In genomic region chr12:124172646-124173045, GRCh38 we compare ENCODE assay signal across 17 cellular contexts.
DNase-seq lines count a peak whose midpoint lies in the region; ATAC-seq and TF ChIP-seq lines count a peak whose summit lies in the region.
"Had no signal": no experiment of that assay in that cellular context is flagged by ENCODE, and none has a peak within 500 bp of the region (broad histone marks: within the 10 kb centered on the region; RNA-seq: fewer than 3 reads in every experiment).

No MANE protein-coding gene starts in this region.

- WGBS in GM23248 (ENCODE audit: low coverage in 1 of 2, low lambda C conversion rate in 2 of 2, missing lambda C conversion rate in 2 of 2), 2 experiments: 40 to 41% methylated on average over 6 of the region's 6 CpGs

- peaks cover 39% of the 10 kb centered on the region for H3F3A ChIP-seq in GM23248 (ENCODE audit: insufficient read depth)

- H3K27ac ChIP-seq in GM23248 (peak overlapping the region; percentile 79), RWPE2 (ENCODE audit: poor library complexity, severe bottlenecking) (no peak overlapping the region), epithelial cell of prostate (peak overlapping the region; percentile 21), ascending aorta (no peak overlapping the region)
- H3K27ac ChIP-seq: gastroesophageal sphincter, left ventricle myocardium inferior had no signal

- no peaks in the 10 kb centered on the region for H3K36me3 ChIP-seq in GM23248 (ENCODE audit: low read depth)
- H3K36me3 ChIP-seq in RWPE2 (ENCODE audit: low read depth): no peaks in the 10 kb centered on the region
- no peaks in the 10 kb centered on the region for H3K36me3 ChIP-seq in ascending aorta
- H3K36me3 ChIP-seq: gastroesophageal sphincter, left ventricle myocardium inferior, MG63 had no signal

- H3K4me3 ChIP-seq in GM23248 (no peak overlapping the region), RWPE2 (ENCODE audit: severe bottlenecking) (no peak overlapping the region), ascending aorta (no peak overlapping the region)
- H3K4me3 ChIP-seq: gastroesophageal sphincter, left ventricle myocardium inferior, MG63 had no signal

- ATAC-seq in RWPE2 (ENCODE audit: low read depth) (peak; percentile 23; the same call in 2 of the 3 replicates), HG03135 (IDR thresholded peaks at IDR 0.05; ENCODE audit: unreplicated experiment) (no peak), HG03045 (IDR thresholded peaks at IDR 0.05; ENCODE audit: unreplicated experiment) (no peak)
- ATAC-seq: CD8-positive, alpha-beta T cell; gastroesophageal sphincter; HCT116; Panc1 had no signal

- in situ Hi-C loops in GM23248 (cut with MboI): no loop called here

- H3K27me3 ChIP-seq in GM23248 (replicated peaks; ENCODE audit: insufficient read depth) (no peaks in the 10 kb centered on the region), RWPE2 (ENCODE audit: insufficient read depth, poor library complexity, severe bottlenecking) (no peaks in the 10 kb centered on the region), ascending aorta (no peaks in the 10 kb centered on the region)
- H3K27me3 ChIP-seq: gastroesophageal sphincter, MG63 had no signal

- peak overlapping the region; percentile 42; the same call in 1 of the 2 replicates for H3K9ac ChIP-seq in GM23248

- no peaks in the 10 kb centered on the region for H4K20me1 ChIP-seq in GM23248 (ENCODE audit: insufficient read depth)

- no peaks in the 10 kb centered on the region for H3K79me2 ChIP-seq in GM23248 (ENCODE audit: insufficient read depth)

- DNase-seq in A172 (ENCODE audit: low spot score): peak; percentile 81
- peak; percentile 85 for DNase-seq in GM23248
- DNase-seq in RWPE2 (ENCODE audit: low spot score): no peak
- no peak for DNase-seq in epithelial cell of prostate (ENCODE audit: low read depth, low spot score)
- no peak for DNase-seq in ascending aorta (ENCODE audit: low spot score in 2 of 2)
- no peak for DNase-seq in DMS79 (lab: John Stamatoyannopoulos, UW)
- DNase-seq: 8988T; activated CD4-positive, alpha-beta T cell treated with anti-CD3 and anti-CD28 coated beads, Interleukin-2, amount 50 U/mL, for 1 hour; activated naive CD4-positive, alpha-beta T cell; CD8-positive, alpha-beta T cell; left ventricle myocardium inferior had no signal

- H3K9me2 ChIP-seq in GM23248 (ENCODE audit: insufficient read depth): no peaks in the 10 kb centered on the region

- H3K4me2 ChIP-seq in GM23248 (ENCODE audit: unreplicated experiment): no peak overlapping the region

- H2AFZ ChIP-seq in GM23248: no peak overlapping the region

- H3K9me3 ChIP-seq in GM23248 (ENCODE audit: low read depth) (no peaks in the 10 kb centered on the region), RWPE2 (ENCODE audit: severe bottlenecking) (no peaks in the 10 kb centered on the region), ascending aorta (no peaks in the 10 kb centered on the region)
- H3K9me3 ChIP-seq: gastroesophageal sphincter, left ventricle myocardium inferior, MG63 had no signal

- H3K4me1 ChIP-seq in GM23248 (ENCODE audit: insufficient read depth) (peaks cover 49% of the 10 kb centered on the region), RWPE2 (ENCODE audit: insufficient read depth, poor library complexity, severe bottlenecking) (peaks cover 8% of the 10 kb centered on the region), ascending aorta (no peaks in the 10 kb centered on the region)
- H3K4me1 ChIP-seq: gastroesophageal sphincter, left ventricle myocardium inferior had no signal

- no peak for TF ChIP-seq CTCF in RWPE2 (IDR thresholded peaks at IDR 0.05; ENCODE audit: poor library complexity, severe bottlenecking)
- no peak for TF ChIP-seq CTCF in ascending aorta (IDR thresholded peaks at IDR 0.05)

- intact Hi-C loops in ascending aorta (cut with DNase I): no loop called here

Comparison
In these comparisons a context has a peak if more than half of its experiments do, and no peak if none do; other contexts are left out.
1. DNase-seq: peak in A172 (single experiment) and GM23248 (single experiment); none in RWPE2 (single experiment), epithelial cell of prostate (single experiment), ascending aorta (0 of 2) and DMS79 (single experiment).
2. H3K27ac ChIP-seq: peak in GM23248 (single experiment) and epithelial cell of prostate (single experiment); none in RWPE2 (single experiment) and ascending aorta (0 of 2).